ENCODE assay signal across 8 cellular contexts in the genomic region with DNA sequence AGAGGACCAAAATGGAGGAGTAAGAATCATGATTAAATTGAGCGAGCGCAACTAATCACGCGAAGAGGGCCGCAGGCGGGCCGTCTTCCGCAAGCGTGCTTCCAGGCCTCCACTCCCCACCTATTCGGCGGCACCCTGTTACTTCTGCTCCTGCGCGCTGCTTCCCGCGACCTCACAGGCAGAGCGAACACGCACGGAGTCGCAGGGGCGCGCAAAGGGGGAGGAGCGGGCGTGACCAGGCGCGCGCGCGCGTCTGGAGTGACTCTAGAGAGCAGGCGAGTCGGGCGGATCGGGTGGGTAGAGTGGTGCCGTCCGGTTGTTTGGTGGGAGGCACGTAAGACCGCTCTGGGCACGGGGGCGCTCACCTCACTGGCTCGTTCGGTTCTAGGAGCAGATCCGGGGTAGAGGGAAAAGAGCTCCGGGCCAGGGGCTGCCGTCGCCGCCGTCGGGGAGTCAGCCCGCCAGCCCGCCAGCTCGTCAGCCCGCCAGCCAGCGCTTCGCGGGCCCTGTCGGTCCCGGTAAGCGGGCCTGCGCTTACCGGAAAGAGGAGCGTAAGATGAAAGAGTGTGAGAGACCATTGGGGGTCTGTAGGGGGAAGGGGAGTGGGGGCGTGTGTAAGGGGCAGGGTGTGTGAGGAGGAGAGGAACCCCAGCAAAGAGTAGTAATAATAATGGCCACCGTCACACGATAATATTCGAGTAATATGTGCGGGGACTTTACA. TPM values are rescaled to one million over a fixed set of nuclear protein-coding genes. Genes with fewer than 3 reads are reported as not detected.
DNase-seq lines count a peak whose midpoint lies in the region; ATAC-seq and TF ChIP-seq lines count a peak whose summit lies in the region.

A gene (plus strand): TSS at position 377 of the 721 bp plus-strand sequence. CDS start 4,652 bp downstream, outside the sequence.

- POLR2A ChIA-PET in activated CD4-positive, alpha-beta T cell treated with anti-CD3 and anti-CD28 coated beads for 36 hours (lab: Charles Lee) = interaction anchor here (0.6 to 1.0 kb wide), 7 partner anchors 10 to 379 kb away, joined by 3 to 8 read pairs (median 5); a partner anchor contains a TSS

- H3K4me1 Mint-ChIP-seq in activated CD4-positive, alpha-beta T cell treated with anti-CD3 and anti-CD28 coated beads for 36 hours = peaks cover 40% of the 10 kb centered on the region

- H3K9me3 Mint-ChIP-seq in activated CD4-positive, alpha-beta T cell treated with anti-CD3 and anti-CD28 coated beads for 36 hours (ENCODE audit: low read depth) = no peaks in the 10 kb centered on the region

- H3K27me3 Mint-ChIP-seq in activated CD4-positive, alpha-beta T cell treated with anti-CD3 and anti-CD28 coated beads for 36 hours = no peaks in the 10 kb centered on the region

- CTCF ChIA-PET in activated CD4-positive, alpha-beta T cell treated with anti-CD3 and anti-CD28 coated beads for 36 hours (lab: Charles Lee) = interaction anchor here (0.6 kb wide), 1 partner anchor 174 kb away, joined by 3 read pairs; no protein-coding TSS in a partner anchor

- intact Hi-C loops in activated CD4-positive, alpha-beta T cell treated with anti-CD3 and anti-CD28 coated beads for 36 hours (cut with DNase I, micrococcal nuclease) = loop anchor here (1.0 to 5.0 kb wide), 10 partner anchors 29 to 820 kb away; a partner anchor contains a TSS

- peak; percentile 75 for ATAC-seq in HG03442 (IDR thresholded peaks at IDR 0.05; ENCODE audit: unreplicated experiment)
- ATAC-seq in activated CD4-positive, alpha-beta T cell treated with anti-CD3 and anti-CD28 coated beads for 36 hours = peak; percentile 82

- H3K27ac Mint-ChIP-seq in activated CD4-positive, alpha-beta T cell treated with anti-CD3 and anti-CD28 coated beads for 36 hours = peak within 1 kb of the TSS; percentile 98

- peaks cover 37% of the 10 kb centered on the region for H3K36me3 Mint-ChIP-seq in activated CD4-positive, alpha-beta T cell treated with anti-CD3 and anti-CD28 coated beads for 36 hours (ENCODE audit: low read depth)

- TF ChIP-seq CTCF in choroid plexus epithelial cell (conservative IDR thresholded peaks at IDR 0.05; ENCODE audit: low read depth, low read length) = no peak

- DNase-seq in Ammon's horn (ENCODE audit: low spot score) = peak; percentile 99
- peak; percentile 67 for DNase-seq in GM19238 (ENCODE audit: insufficient read length, low spot score)
- DNase-seq in NCI-H524 (lab: John Stamatoyannopoulos, UW) = peak; percentile 95 to 97
- peak; percentile 99 for DNase-seq in activated CD4-positive, alpha-beta T cell treated with anti-CD3 and anti-CD28 coated beads for 36 hours
- DNase-seq in choroid plexus epithelial cell (ENCODE audit: low read depth) = peak; percentile 99
- peak; percentile 98 for DNase-seq in kidney tubule cell (ENCODE audit: low spot score)
- peak; percentile 95 to 98 (median 96) for DNase-seq in stimulated activated CD4-positive, alpha-beta T cell treated with anti-CD3 and anti-CD28 coated beads, Interleukin-1b, Interleukin-23, amount 100 ng/mL, for 24 hours (ENCODE audit: low read depth in 4 of 4, low spot score in 1 of 4)

- peak within 1 kb of the TSS; percentile 99 for H3K4me3 Mint-ChIP-seq in activated CD4-positive, alpha-beta T cell treated with anti-CD3 and anti-CD28 coated beads for 36 hours

- peak within 1 kb of the TSS; percentile 71 for H3K4me3 ChIP-seq in choroid plexus epithelial cell (ENCODE audit: low read depth, low read length)

RNA-seq across cellular contexts. Expression of the gene that starts here (rescaled TPM):
- total RNA-seq in activated CD4-positive, alpha-beta T cell treated with anti-CD3 and anti-CD28 coated beads for 36 hours = 10 to 100 TPM; 61.8 to 78.1 TPM

Comparison
In these comparisons a context has a peak if more than half of its experiments do, and no peak if none do; other contexts are left out.
1. Peak in every context shown above with its lines: DNase-seq, ATAC-seq and H3K4me3 ChIP-seq.